26 cellular contexts compared by ENCODE assay signal in the genomic region with DNA sequence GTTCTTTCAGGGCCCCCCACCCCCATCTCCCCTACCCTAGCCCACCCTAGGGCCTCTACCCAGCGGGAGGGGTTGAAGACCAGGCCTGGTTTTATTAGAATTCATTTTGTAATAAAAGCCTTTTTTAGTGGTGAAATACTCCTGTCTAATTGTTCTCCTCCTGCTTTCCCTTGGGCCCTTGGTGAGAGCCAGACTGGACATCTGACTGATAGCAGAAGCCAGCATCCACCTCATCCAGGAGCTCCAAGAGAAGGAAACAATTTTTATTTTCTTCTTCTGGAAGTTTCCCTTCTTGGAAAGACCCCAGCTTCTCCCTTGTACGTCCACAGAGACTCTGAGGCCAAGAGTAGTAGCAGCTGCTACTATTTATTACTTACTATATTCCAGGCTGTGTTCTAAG. TPM values are rescaled to one million over a fixed set of nuclear protein-coding genes. Genes with fewer than 3 reads are reported as not detected.
DNase-seq lines count a peak whose midpoint lies in the region; ATAC-seq and TF ChIP-seq lines count a peak whose summit lies in the region.
"Had no signal": no experiment of that assay in that cellular context is flagged by ENCODE, and none has a peak within 500 bp of the region (broad histone marks: within the 10 kb centered on the region; RNA-seq: fewer than 3 reads in every experiment).

No MANE protein-coding gene starts in this region.

- H3K9me3 Mint-ChIP-seq in Caco-2 (ENCODE audit: unreplicated experiment), result no peaks in the 10 kb centered on the region
- H3K9me3 Mint-ChIP-seq: activated naive CD4-positive, alpha-beta T cell treated with anti-CD3 and anti-CD28 coated beads, Interleukin-2, amount 50 U/mL, for 24 hours; activated T-helper 17 cell treated with anti-CD3 and anti-CD28 coated beads, Interleukin-2, amount 50 U/mL, for 72 hours; CD8-positive, alpha-beta memory T cell; dendritic cell treated with granulocyte-macrophage colony-stimulating factor and Interleukin-4, amounts not matched to agents 40 ng/mL and 50 ng/mL, for 4 days; natural killer cell; stimulated activated effector memory CD8-positive, alpha-beta T cell treated with anti-CD3 and anti-CD28 coated beads, Interleukin-12 subunit alpha, Interleukin-12 subunit beta, amount 100 ng/mL, for 72 hours had no signal

- peaks cover 27 to 52% (median 40%) of the 10 kb centered on the region in 4 donors for H3K4me1 ChIP-seq in esophagus muscularis mucosa
- H3K4me1 ChIP-seq in muscle layer of colon (ENCODE audit: insufficient read depth, low read length), result peaks cover 26% of the 10 kb centered on the region
- peaks cover 27% of the 10 kb centered on the region for H3K4me1 ChIP-seq in stomach smooth muscle (ENCODE audit: control insufficient read depth, insufficient read depth, low read length)
- H3K4me1 ChIP-seq in Caco-2, result peaks cover 39% of the 10 kb centered on the region

- no peak overlapping the region for H3K27ac Mint-ChIP-seq in Caco-2 (ENCODE audit: unreplicated experiment)
- H3K27ac Mint-ChIP-seq: activated naive CD4-positive, alpha-beta T cell treated with anti-CD3 and anti-CD28 coated beads, Interleukin-2, amount 50 U/mL, for 24 hours had no signal

- no peak for TF ChIP-seq CTCF in esophagus muscularis mucosa (IDR thresholded peaks at IDR 0.05)
- no peak for TF ChIP-seq CTCF in Caco-2 (IDR thresholded peaks at IDR 0.05; ENCODE audit: insufficient read depth in 1 of 2, low read depth in 1 of 2, low read length in 1 of 2, severe bottlenecking in 1 of 2, unreplicated experiment in 1 of 2)

- peak overlapping the region; percentile 73; the same call in 1 of the 2 replicates for H3K27ac ChIP-seq in SK-N-MC
- peak overlapping the region; percentile 56 to 65 (median 62) for H3K27ac ChIP-seq in esophagus muscularis mucosa (replicated peaks in 1 of 4)
- H3K27ac ChIP-seq in muscle layer of colon (ENCODE audit: low read depth, low read length), result peak overlapping the region; percentile 49
- H3K27ac ChIP-seq in stomach smooth muscle (ENCODE audit: low read length), result peak overlapping the region; percentile 31

- no peak overlapping the region for H3K4me3 Mint-ChIP-seq in Caco-2 (ENCODE audit: unreplicated experiment)
- H3K4me3 Mint-ChIP-seq: activated naive CD4-positive, alpha-beta T cell treated with anti-CD3 and anti-CD28 coated beads, Interleukin-2, amount 50 U/mL, for 24 hours; activated T-helper 17 cell treated with anti-CD3 and anti-CD28 coated beads, Interleukin-2, amount 50 U/mL, for 72 hours; dendritic cell treated with granulocyte-macrophage colony-stimulating factor and Interleukin-4, amounts not matched to agents 40 ng/mL and 50 ng/mL, for 4 days; natural killer cell; stimulated activated effector memory CD8-positive, alpha-beta T cell treated with anti-CD3 and anti-CD28 coated beads, Interleukin-12 subunit alpha, Interleukin-12 subunit beta, amount 100 ng/mL, for 72 hours had no signal

- no peak for TF ChIP-seq EP300 in esophagus muscularis mucosa (IDR thresholded peaks at IDR 0.05)

- peaks cover 46% of the 10 kb centered on the region for H3K4me1 Mint-ChIP-seq in Caco-2 (ENCODE audit: low read depth, unreplicated experiment)

- intact Hi-C loops in esophagus muscularis mucosa (cut with DNase I), result no loop called here
- intact Hi-C loops in Caco-2 (cut with micrococcal nuclease; ENCODE audit: unreplicated experiment), result loop anchor here (10.0 kb wide), 1 partner anchor 89 kb away; a partner anchor contains a TSS

- no peaks in the 10 kb centered on the region for H3K27me3 Mint-ChIP-seq in Caco-2 (ENCODE audit: insufficient read depth, unreplicated experiment)
- H3K27me3 Mint-ChIP-seq: activated naive CD4-positive, alpha-beta T cell treated with anti-CD3 and anti-CD28 coated beads, Interleukin-2, amount 50 U/mL, for 24 hours; activated T-helper 17 cell treated with anti-CD3 and anti-CD28 coated beads, Interleukin-2, amount 50 U/mL, for 72 hours; CD8-positive, alpha-beta memory T cell; dendritic cell treated with granulocyte-macrophage colony-stimulating factor and Interleukin-4, amounts not matched to agents 40 ng/mL and 50 ng/mL, for 4 days had no signal

- POLR2A ChIA-PET in Caco-2 (lab: Charles Lee), result no interaction called here

- H3K36me3 Mint-ChIP-seq in Caco-2 (ENCODE audit: insufficient read depth, unreplicated experiment), result peaks cover 62% of the 10 kb centered on the region
- H3K36me3 Mint-ChIP-seq: natural killer cell had no signal

- no peak for ATAC-seq in HG03571 (IDR thresholded peaks at IDR 0.05; ENCODE audit: unreplicated experiment)
- ATAC-seq: activated T-helper 17 cell treated with anti-CD3 and anti-CD28 coated beads, Interleukin-2, amount 50 U/mL, for 72 hours; natural killer cell; Panc1; right cardiac atrium; stimulated activated effector memory CD8-positive, alpha-beta T cell treated with anti-CD3 and anti-CD28 coated beads, Interleukin-12 subunit alpha, Interleukin-12 subunit beta, amount 100 ng/mL, for 72 hours had no signal

- CTCF ChIA-PET in Caco-2 (lab: Charles Lee), result no interaction called here

- no peak overlapping the region for H3K4me3 ChIP-seq in SK-N-MC
- H3K4me3 ChIP-seq in esophagus muscularis mucosa, result no peak overlapping the region
- no peak overlapping the region for H3K4me3 ChIP-seq in muscle layer of colon (ENCODE audit: low read depth in 1 of 2, low read length in 2 of 2)
- no peak overlapping the region for H3K4me3 ChIP-seq in stomach smooth muscle (ENCODE audit: low read length in 2 of 2)
- no peak overlapping the region for H3K4me3 ChIP-seq in Caco-2 (ENCODE audit: low read depth, low read length)

- DNase-seq in SK-N-MC (ENCODE audit: low read depth, low spot score) (no peak), esophagus muscularis mucosa (ENCODE audit: extremely low spot score) (no peak), iPS-NIHi7 (ENCODE audit: extremely low spot score) (no peak), NCI-H82 (lab: John Stamatoyannopoulos, UW) (no peak), Caco-2 (no peak)
- DNase-seq: activated CD4-positive, alpha-beta T cell treated with anti-CD3 and anti-CD28 coated beads, Interleukin-2, amount 50 U/mL, for 4 hours; aorta; BE2C; central memory CD4-positive, alpha-beta T cell; IMR-90; islet precursor cell; natural killer cell; NCI-H1092; NCI-H1930; NCI-H69; stimulated activated CD4-positive, alpha-beta T cell treated with anti-CD3 and anti-CD28 coated beads, Interleukin-4, amount 100 ng/mL, for 24 hours had no signal

- no peaks in the 10 kb centered on the region for H3K9me3 ChIP-seq in SK-N-MC (ENCODE audit: low read depth, low read length)
- no peaks in the 10 kb centered on the region for H3K9me3 ChIP-seq in esophagus muscularis mucosa
- no peaks in the 10 kb centered on the region for H3K9me3 ChIP-seq in muscle layer of colon (ENCODE audit: low read length)
- no peaks in the 10 kb centered on the region for H3K9me3 ChIP-seq in stomach smooth muscle (ENCODE audit: control insufficient read depth in 2 of 2, low read length in 2 of 2)
- H3K9me3 ChIP-seq in Caco-2, result no peaks in the 10 kb centered on the region
- H3K9me3 ChIP-seq: BE2C had no signal

- BruUV-seq in Caco-2 (replicated peaks; lab: Mats Ljungman, UMichigan), result no TSS peak

- TF ChIP-seq POLR2A in esophagus muscularis mucosa (IDR thresholded peaks at IDR 0.05; ENCODE audit: low read depth), result no peak

- H3K9ac ChIP-seq in SK-N-MC (ENCODE audit: insufficient read length) (no peak overlapping the region), muscle layer of colon (ENCODE audit: low read length) (no peak overlapping the region), stomach smooth muscle (ENCODE audit: low read length in 2 of 2) (no peak overlapping the region)

- H3K27me3 ChIP-seq in esophagus muscularis mucosa, result no peaks in the 10 kb centered on the region
- no peaks in the 10 kb centered on the region for H3K27me3 ChIP-seq in muscle layer of colon (ENCODE audit: control insufficient read depth in 1 of 2, insufficient read depth in 2 of 2, low read length in 2 of 2)
- H3K27me3 ChIP-seq in stomach smooth muscle (ENCODE audit: control insufficient read depth in 1 of 2, insufficient read depth in 2 of 2, low read length in 2 of 2), result no peaks in the 10 kb centered on the region
- no peaks in the 10 kb centered on the region for H3K27me3 ChIP-seq in Caco-2 (replicated peaks; ENCODE audit: control insufficient read depth, insufficient read depth, low read length)
- H3K27me3 ChIP-seq: BE2C had no signal

- H3K36me3 ChIP-seq in SK-N-MC (ENCODE audit: insufficient read depth, low read length) (peaks cover 7% of the 10 kb centered on the region; the same call in 1 of the 2 replicates), esophagus muscularis mucosa (peaks cover 6 to 38% (median 29%) of the 10 kb centered on the region in 4 donors), muscle layer of colon (ENCODE audit: insufficient read depth, low read length) (peaks cover 23% of the 10 kb centered on the region), stomach smooth muscle (ENCODE audit: control insufficient read depth in 2 of 2, insufficient read depth in 2 of 2, low read length in 2 of 2) (peaks cover 7 to 8% of the 10 kb centered on the region in 2 donors), Caco-2 (ENCODE audit: control insufficient read depth, insufficient read depth, low read length) (peaks cover 2% of the 10 kb centered on the region)

- WGBS in esophagus muscularis mucosa, result 73% methylated on average over 2 of the region's 2 CpGs

RNA-seq across cellular contexts. Expression of a gene that starts 4.1 kb away (rescaled TPM):
- total RNA-seq in esophagus muscularis mucosa, result 10 to 100 TPM; 22.4 to 25.8 (median 23.5) TPM
- total RNA-seq in Caco-2 (2022), result 40.8 and 48.6 TPM in 2 replicates

RNA-seq across cellular contexts. Expression of a gene that starts 17.7 kb away (rescaled TPM):
- total RNA-seq in esophagus muscularis mucosa (1 to 10 TPM in 2 of 4 donors, under 1 TPM in 2; 0.42 to 2.9 (median 1.4) TPM), Caco-2 (2022) (4.0 and 4.5 TPM in 2 replicates)

RNA-seq across cellular contexts. Expression of a gene that starts 18.0 kb away (rescaled TPM):
- total RNA-seq in esophagus muscularis mucosa, result 10 to 100 TPM; 61.9 to 86.9 (median 67.0) TPM
- total RNA-seq in Caco-2 (2022), result 94.0 and 97.6 TPM in 2 replicates

RNA-seq across cellular contexts. Expression of a gene that starts 42.9 kb away (rescaled TPM):
- 10 to 100 TPM; 10.4 to 17.1 (median 15.4) TPM for total RNA-seq in esophagus muscularis mucosa
- total RNA-seq in Caco-2 (2022), result 18.9 and 20.6 TPM in 2 replicates

RNA-seq across cellular contexts. Expression of a gene that starts 45.2 kb away (rescaled TPM):
- total RNA-seq in esophagus muscularis mucosa (10 to 100 TPM; 31.6 to 59.3 (median 41.0) TPM), Caco-2 (2022) (56.1 and 57.4 TPM in 2 replicates)
